Comparison of ENCODE assay signal across 9 cellular contexts in genomic region chr19:23440791-23441190, GRCh38. TPM values are rescaled to one million over a fixed set of nuclear protein-coding genes. Genes with fewer than 3 reads are reported as not detected.
DNase-seq lines count a peak whose midpoint lies in the region; ATAC-seq and TF ChIP-seq lines count a peak whose summit lies in the region.
"Had no signal": no experiment of that assay in that cellular context is flagged by ENCODE, and none has a peak within 500 bp of the region (broad histone marks: within the 10 kb centered on the region; RNA-seq: fewer than 3 reads in every experiment).

No MANE protein-coding gene starts in this region.

- DNase-seq in heart right ventricle = no peak
- DNase-seq in right cardiac atrium = no peak
- peak; percentile 40 for DNase-seq in NB4 (ENCODE audit: low read depth)
- no peak for DNase-seq in endothelial cell (ENCODE audit: low spot score)
- DNase-seq in thoracic aorta (ENCODE audit: low spot score) = no peak
- DNase-seq in osteocyte (ENCODE audit: extremely low spot score, unreplicated experiment) = no peak
- DNase-seq in CD8-positive, alpha-beta memory T cell = no peak
- DNase-seq: GF-D8 had no signal

- H3K4me3 Mint-ChIP-seq in endothelial cell (ENCODE audit: unreplicated experiment) (no peak overlapping the region), osteocyte (ENCODE audit: unreplicated experiment) (no peak overlapping the region)
- H3K4me3 Mint-ChIP-seq in CD8-positive, alpha-beta memory T cell = no peak overlapping the region

- TF ChIP-seq POLR2A in NB4 (IDR thresholded peaks at IDR 0.05; ENCODE audit: extremely low read depth, insufficient read length) = no peak

- H3K27me3 ChIP-seq in heart right ventricle = no peaks in the 10 kb centered on the region
- no peaks in the 10 kb centered on the region for H3K27me3 ChIP-seq in right cardiac atrium (ENCODE audit: control insufficient read depth, insufficient read depth)
- no peaks in the 10 kb centered on the region for H3K27me3 ChIP-seq in thoracic aorta (replicated peaks; ENCODE audit: insufficient read depth)
- H3K27me3 ChIP-seq in CD8-positive, alpha-beta memory T cell (ENCODE audit: insufficient read depth, low read length, poor library complexity, severe bottlenecking) = no peaks in the 10 kb centered on the region

- no peaks in the 10 kb centered on the region for H3K36me3 ChIP-seq in heart right ventricle
- no peaks in the 10 kb centered on the region for H3K36me3 ChIP-seq in thoracic aorta
- no peaks in the 10 kb centered on the region for H3K36me3 ChIP-seq in CD8-positive, alpha-beta memory T cell (ENCODE audit: insufficient read depth, low read length)

- WGBS in heart right ventricle, 2 donors = 61 to 63% methylated on average over 9 of the region's 9 CpGs
- 67% methylated on average over 9 of the region's 9 CpGs for WGBS in right cardiac atrium

- H3K9me3 Mint-ChIP-seq in endothelial cell (ENCODE audit: unreplicated experiment) = peaks cover 35% of the 10 kb centered on the region
- peaks cover 73% of the 10 kb centered on the region for H3K9me3 Mint-ChIP-seq in osteocyte (ENCODE audit: unreplicated experiment)
- H3K9me3 Mint-ChIP-seq in CD8-positive, alpha-beta memory T cell = peaks cover 24 to 37% (median 34%) of the 10 kb centered on the region in 5 donors

- H3K27ac ChIP-seq in heart right ventricle = no peak overlapping the region
- H3K27ac ChIP-seq in right cardiac atrium (ENCODE audit: low read length) = no peak overlapping the region
- no peak overlapping the region for H3K27ac ChIP-seq in thoracic aorta
- no peak overlapping the region for H3K27ac ChIP-seq in CD8-positive, alpha-beta memory T cell (ENCODE audit: low read depth, low read length)

- POLR2A ChIA-PET in CD8-positive, alpha-beta memory T cell (lab: Charles Lee) = no interaction called here

- H3K27ac Mint-ChIP-seq in endothelial cell (ENCODE audit: unreplicated experiment) (no peak overlapping the region), osteocyte (ENCODE audit: unreplicated experiment) (no peak overlapping the region)
- no peak overlapping the region for H3K27ac Mint-ChIP-seq in CD8-positive, alpha-beta memory T cell

- H3K9me3 ChIP-seq in heart right ventricle (peaks cover 0 to 63% (median 0%) of the 10 kb centered on the region in 11 donors), right cardiac atrium (ENCODE audit: control insufficient read depth, low read length) (no peaks in the 10 kb centered on the region), thoracic aorta (peaks cover 6% of the 10 kb centered on the region)
- no peaks in the 10 kb centered on the region for H3K9me3 ChIP-seq in CD8-positive, alpha-beta memory T cell (ENCODE audit: low read length)

- no peaks in the 10 kb centered on the region for H3K36me3 Mint-ChIP-seq in endothelial cell (ENCODE audit: low read depth, unreplicated experiment)
- H3K36me3 Mint-ChIP-seq in osteocyte (ENCODE audit: unreplicated experiment) = peaks cover 2% of the 10 kb centered on the region
- peaks cover 1 to 8% (median 2%) of the 10 kb centered on the region in 3 donors for H3K36me3 Mint-ChIP-seq in CD8-positive, alpha-beta memory T cell

- peak in 5 of 9 donors; percentile 15 to 33 (median 31) for TF ChIP-seq CTCF in heart right ventricle (IDR thresholded peaks at IDR 0.05)
- TF ChIP-seq CTCF in NB4 (IDR thresholded peaks at IDR 0.05; ENCODE audit: low read depth, low read length) = peak; percentile 58
- TF ChIP-seq CTCF in endothelial cell (IDR thresholded peaks at IDR 0.05; ENCODE audit: unreplicated experiment) = peak; percentile 13
- peak; percentile 15 for TF ChIP-seq CTCF in thoracic aorta (IDR thresholded peaks at IDR 0.05)
- no peak for TF ChIP-seq CTCF in osteocyte (IDR thresholded peaks at IDR 0.05)

- H3K27me3 Mint-ChIP-seq in endothelial cell (ENCODE audit: unreplicated experiment) (peaks cover 2% of the 10 kb centered on the region), osteocyte (ENCODE audit: unreplicated experiment) (no peaks in the 10 kb centered on the region)
- peaks cover 0 to 9% of the 10 kb centered on the region in 2 donors for H3K27me3 Mint-ChIP-seq in CD8-positive, alpha-beta memory T cell

- CTCF ChIA-PET in CD8-positive, alpha-beta memory T cell (lab: Charles Lee) = no interaction called here

- H3K4me1 ChIP-seq in heart right ventricle = no peaks in the 10 kb centered on the region
- H3K4me1 ChIP-seq in right cardiac atrium (ENCODE audit: control insufficient read depth, insufficient read depth, low read length) = no peaks in the 10 kb centered on the region
- no peaks in the 10 kb centered on the region for H3K4me1 ChIP-seq in thoracic aorta (ENCODE audit: control insufficient read depth in 1 of 2, low read depth in 2 of 2)
- no peaks in the 10 kb centered on the region for H3K4me1 ChIP-seq in CD8-positive, alpha-beta memory T cell (ENCODE audit: insufficient read depth, low read length)

- ATAC-seq in heart right ventricle (no peak), right cardiac atrium (no peak), thoracic aorta (ENCODE audit: insufficient number of reproducible peaks, low FRiP score, low read depth) (no peak), esophagus mucosa (no peak)

- intact Hi-C loops in heart right ventricle (cut with DNase I) (no loop called here), right cardiac atrium (cut with DNase I) (no loop called here)

- H3K4me3 ChIP-seq in heart right ventricle = no peak overlapping the region
- H3K4me3 ChIP-seq in right cardiac atrium (ENCODE audit: low read length) = no peak overlapping the region
- H3K4me3 ChIP-seq in NB4 (ENCODE audit: low read depth, low read length) = no peak overlapping the region
- H3K4me3 ChIP-seq in thoracic aorta = no peak overlapping the region
- H3K4me3 ChIP-seq in CD8-positive, alpha-beta memory T cell (ENCODE audit: low read length) = no peak overlapping the region

- no peaks in the 10 kb centered on the region for H3K4me1 Mint-ChIP-seq in endothelial cell (ENCODE audit: unreplicated experiment)
- no peaks in the 10 kb centered on the region for H3K4me1 Mint-ChIP-seq in osteocyte (ENCODE audit: unreplicated experiment)
- no peaks in the 10 kb centered on the region for H3K4me1 Mint-ChIP-seq in CD8-positive, alpha-beta memory T cell

RNA-seq across cellular contexts. Expression of gene ZNF91, which starts 45.5 kb away (rescaled TPM):
- total RNA-seq in heart right ventricle (100 to 1,000 TPM; 101 to 326 (median 158) TPM), right cardiac atrium (100 to 1,000 TPM in 3 of 4 donors, 10 to 100 TPM in 1; 94.4 to 170 (median 139) TPM), endothelial cell (ENCODE audit: unreplicated experiment) (51.4 TPM), thoracic aorta (10 to 100 TPM; 55.5 to 63.0 TPM), esophagus mucosa (19.1 TPM), osteocyte (29.9 and 31.7 TPM in 2 replicates)
- polyA plus RNA-seq in heart right ventricle (10 to 100 TPM in 1 of 2 donors, 1 to 10 TPM in 1; 5.1 to 28.3 TPM), right cardiac atrium (19.9 TPM)
- total RNA-seq in CD8-positive, alpha-beta memory T cell = 10 to 100 TPM; 27.6 to 31.3 TPM
- 48.1 TPM for polyA plus RNA-seq in CD8-positive, alpha-beta memory T cell
